ENCODE assay signal across 8 cellular contexts in genomic region chr19:3516675-3517207, GRCh38. TPM values are rescaled to one million over a fixed set of nuclear protein-coding genes. Genes with fewer than 3 reads are reported as not detected.
DNase-seq lines count a peak whose midpoint lies in the region; ATAC-seq and TF ChIP-seq lines count a peak whose summit lies in the region.

No MANE protein-coding gene starts in this region.

- peak; percentile 81 for DNase-seq in DMS153 (lab: John Stamatoyannopoulos, UW)
- peak; percentile 66 for DNase-seq in MM.1S
- peak; percentile 48 for DNase-seq in T follicular helper cell (ENCODE audit: low read depth)
- peak; percentile 62 for DNase-seq in mucosa of gallbladder (ENCODE audit: low spot score)
- no peak for DNase-seq in epidermal melanocyte (ENCODE audit: insufficient read length, low spot score)

- H4K20me1 ChIP-seq in MM.1S (ENCODE audit: insufficient read depth, low read length): no peaks in the 10 kb centered on the region

- H3K9me2 ChIP-seq in MM.1S (replicated peaks; ENCODE audit: insufficient read depth, low read length): no peaks in the 10 kb centered on the region

- H3K9me3 ChIP-seq in MM.1S (replicated peaks; ENCODE audit: insufficient read depth, low read length): no peaks in the 10 kb centered on the region

- no peak overlapping the region for H3K4me3 ChIP-seq in MM.1S (ENCODE audit: low read length)

- H3K27me3 ChIP-seq in MM.1S (replicated peaks; ENCODE audit: insufficient read depth, low read length): no peaks in the 10 kb centered on the region

- H3F3A ChIP-seq in MM.1S (ENCODE audit: insufficient read depth, low read length): no peaks in the 10 kb centered on the region

- peaks cover 99% of the 10 kb centered on the region for H3K79me2 ChIP-seq in MM.1S (ENCODE audit: low read length)

- H3K4me2 ChIP-seq in MM.1S (ENCODE audit: low read depth, low read length): no peak overlapping the region

- TF ChIP-seq CTCF in MM.1S (IDR thresholded peaks at IDR 0.05; ENCODE audit: low read length): no peak

- no peaks in the 10 kb centered on the region for H3K4me1 ChIP-seq in MM.1S (ENCODE audit: low read length)

- H3K36me3 ChIP-seq in MM.1S (replicated peaks; ENCODE audit: insufficient read depth, low read length): 0 out of 2 replicates have a peak, but pooled peaks cover 3% of the 10 kb centered on the region

- H3K27ac ChIP-seq in MM.1S (ENCODE audit: low read length): no peak overlapping the region

- no peak overlapping the region for H2AFZ ChIP-seq in MM.1S (ENCODE audit: low read length)

- no peak overlapping the region for H3K9ac ChIP-seq in MM.1S (ENCODE audit: low read length)

- ATAC-seq in GM21381 (IDR thresholded peaks at IDR 0.05; ENCODE audit: unreplicated experiment): no peak
- ATAC-seq in GM18511 (IDR thresholded peaks at IDR 0.05; ENCODE audit: unreplicated experiment): no peak
- no peak for ATAC-seq in esophagus mucosa

RNA-seq across cellular contexts. Expression of gene FZR1, which starts 10.6 kb away (rescaled TPM):
- total RNA-seq in mucosa of gallbladder: 84.7 TPM
- total RNA-seq in esophagus mucosa: 38.5 TPM

RNA-seq across cellular contexts. Expression of gene DOHH, which starts 16.3 kb away (rescaled TPM):
- total RNA-seq in mucosa of gallbladder (11.6 TPM), esophagus mucosa (11.1 TPM)

RNA-seq across cellular contexts. Expression of gene TEKTIP1, which starts 22.2 kb away (rescaled TPM):
- total RNA-seq in mucosa of gallbladder (10.3 TPM), esophagus mucosa (0.84 TPM)

RNA-seq across cellular contexts. Expression of gene SMIM44, which starts 33.5 kb away (rescaled TPM):
- total RNA-seq in mucosa of gallbladder: 3.7 TPM
- total RNA-seq in esophagus mucosa: not detected

RNA-seq across cellular contexts. Expression of gene SMIM24, which starts 36.4 kb away (rescaled TPM):
- total RNA-seq in mucosa of gallbladder: 712 TPM
- total RNA-seq in esophagus mucosa: not detected
